9 cellular contexts compared by ENCODE assay signal in the genomic region with DNA sequence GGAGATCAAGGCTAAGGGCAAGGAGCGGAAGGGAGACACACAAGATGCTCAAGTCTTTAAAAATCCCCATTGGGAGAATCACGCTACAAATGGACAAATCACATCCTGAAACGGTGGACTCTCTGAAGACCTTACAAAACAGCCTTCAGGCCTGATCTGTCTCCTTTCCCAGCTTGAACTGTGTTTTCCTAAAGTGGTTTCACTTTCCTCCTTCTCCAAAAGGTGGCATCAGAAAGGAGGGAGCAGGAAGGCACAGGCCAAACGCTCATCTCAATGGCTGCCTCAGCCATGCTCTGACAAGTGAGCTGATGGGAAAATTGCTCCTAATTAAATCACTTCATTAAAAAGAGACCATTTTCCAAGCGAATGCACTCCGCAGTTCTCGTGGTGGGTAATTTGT.
DNase-seq lines count a peak whose midpoint lies in the region; ATAC-seq lines count a peak whose summit lies in the region.
"Had no signal": no experiment of that assay in that cellular context is flagged by ENCODE, and none has a peak within 500 bp of the region (broad histone marks: within the 10 kb centered on the region; RNA-seq: fewer than 3 reads in every experiment).

No MANE protein-coding gene starts in this region.

- H3K4me1 ChIP-seq in BLaER1 (peaks cover 28% of the 10 kb centered on the region), adipocyte (ENCODE audit: control insufficient read depth, insufficient read depth, low read length) (no peaks in the 10 kb centered on the region)

- H3K9me3 ChIP-seq in BLaER1 = no peaks in the 10 kb centered on the region
- no peaks in the 10 kb centered on the region for H3K9me3 ChIP-seq in adipocyte (ENCODE audit: control insufficient read depth, low read length)

- H3K4me3 ChIP-seq in BLaER1 = no peak overlapping the region
- no peak overlapping the region for H3K4me3 ChIP-seq in adipocyte (ENCODE audit: low read length)
- H3K4me3 ChIP-seq: GM12878 had no signal

- H3K27ac ChIP-seq in BLaER1 = peak overlapping the region; percentile 11
- H3K27ac ChIP-seq in layer of hippocampus (ENCODE audit: low read depth, low read length) = peak overlapping the region; percentile 11

- H3K36me3 ChIP-seq in BLaER1 = no peaks in the 10 kb centered on the region
- no peaks in the 10 kb centered on the region for H3K36me3 ChIP-seq in adipocyte (ENCODE audit: control insufficient read depth, insufficient read depth, low read length, severe bottlenecking)

- peak; percentile 46 for DNase-seq in NCI-H128 (lab: John Stamatoyannopoulos, UW; ENCODE audit: unreplicated experiment)
- DNase-seq in adipocyte (ENCODE audit: low read depth) = peak; percentile 78
- no peak for DNase-seq in activated naive CD4-positive, alpha-beta T cell (lab: John Stamatoyannopoulos, UW)

- ATAC-seq in GM18867 (IDR thresholded peaks at IDR 0.05; ENCODE audit: unreplicated experiment) (no peak), HG03439 (IDR thresholded peaks at IDR 0.05; ENCODE audit: unreplicated experiment) (no peak), HG03045 (IDR thresholded peaks at IDR 0.05; ENCODE audit: unreplicated experiment) (no peak)
- ATAC-seq: GM12878 had no signal

- H3K9ac ChIP-seq in BLaER1 (no peak overlapping the region), adipocyte (ENCODE audit: low read length) (no peak overlapping the region)

- H3K4me2 ChIP-seq in BLaER1 = peak overlapping the region; percentile 51

- no peaks in the 10 kb centered on the region for H4K20me1 ChIP-seq in BLaER1

- H3K27me3 ChIP-seq in BLaER1 (no peaks in the 10 kb centered on the region), adipocyte (replicated peaks; ENCODE audit: control insufficient read depth, insufficient read depth, low read length) (no peaks in the 10 kb centered on the region), layer of hippocampus (ENCODE audit: control insufficient read depth, insufficient read depth, low read length) (no peaks in the 10 kb centered on the region)

Comparison
In these comparisons a context has a peak if more than half of its experiments do, and no peak if none do; other contexts are left out.
1. DNase-seq: peak in NCI-H128 (single experiment) and adipocyte (single experiment); none in activated naive CD4-positive, alpha-beta T cell (0 of 4).